Comparison of ENCODE assay signal across 19 cellular contexts in the genomic region with DNA sequence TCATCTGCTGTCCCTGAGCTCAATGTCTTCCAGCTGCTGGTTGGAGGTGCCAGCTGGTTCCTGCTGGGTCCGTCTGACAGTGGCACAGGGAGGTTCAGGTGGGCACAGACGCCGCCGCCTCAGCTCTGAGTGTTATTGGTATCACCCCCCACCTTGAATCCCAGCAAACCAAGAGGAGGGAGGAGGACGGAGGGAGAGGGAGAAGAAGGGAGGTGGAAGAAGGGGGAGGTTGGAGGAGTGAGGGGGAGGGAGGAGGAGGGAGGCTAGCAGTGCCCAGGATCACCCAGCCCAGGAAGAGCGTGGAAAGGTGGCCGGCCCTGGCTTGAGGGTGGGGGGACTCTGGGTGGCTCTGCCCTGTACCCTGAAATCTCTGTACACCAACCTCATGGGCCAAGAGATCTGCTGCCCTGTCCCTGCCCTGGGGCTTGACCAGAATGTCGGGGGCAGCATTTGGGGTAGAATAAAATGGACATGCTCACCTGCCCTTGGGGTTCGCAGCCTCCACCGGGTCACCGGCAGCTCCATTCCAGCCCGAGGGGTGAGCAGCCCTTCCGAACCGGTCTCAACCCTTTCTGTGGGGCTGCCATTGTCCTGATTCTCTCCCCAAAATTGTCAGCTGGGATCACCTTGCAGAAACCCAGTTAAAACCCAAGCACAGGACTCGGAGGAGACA.
"Had no signal": no experiment of that assay in that cellular context is flagged by ENCODE, and none has a peak within 500 bp of the region (broad histone marks: within the 10 kb centered on the region; RNA-seq: fewer than 3 reads in every experiment).

No MANE protein-coding gene starts in this region.

- H3K36me3 Mint-ChIP-seq: stimulated activated effector memory CD8-positive, alpha-beta T cell treated with anti-CD3 and anti-CD28 coated beads, Interleukin-12 subunit alpha, Interleukin-12 subunit beta, amount 100 ng/mL, for 72 hours had no signal

- ATAC-seq: left lobe of liver; sciatic nerve; stimulated activated effector memory CD8-positive, alpha-beta T cell treated with anti-CD3 and anti-CD28 coated beads, Interleukin-12 subunit alpha, Interleukin-12 subunit beta, amount 100 ng/mL, for 72 hours; upper lobe of right lung had no signal

- H3K27me3 Mint-ChIP-seq: activated naive CD4-positive, alpha-beta T cell treated with anti-CD3 and anti-CD28 coated beads, Interleukin-2, amount 50 U/mL, for 24 hours had no signal

- H3K9me3 Mint-ChIP-seq: activated naive CD4-positive, alpha-beta T cell treated with anti-CD3 and anti-CD28 coated beads, Interleukin-2, amount 50 U/mL, for 24 hours; stimulated activated effector memory CD8-positive, alpha-beta T cell treated with anti-CD3 and anti-CD28 coated beads, Interleukin-12 subunit alpha, Interleukin-12 subunit beta, amount 100 ng/mL, for 72 hours had no signal

- H3K4me1 ChIP-seq: prostate gland, testis had no signal

- H3K9me3 ChIP-seq: prostate gland, testis had no signal

- H3K4me3 ChIP-seq: dorsolateral prefrontal cortex, prostate gland, stomach, testis, upper lobe of right lung had no signal

- H3K27me3 ChIP-seq: testis had no signal

- H3K27ac Mint-ChIP-seq: stimulated activated effector memory CD8-positive, alpha-beta T cell treated with anti-CD3 and anti-CD28 coated beads, Interleukin-12 subunit alpha, Interleukin-12 subunit beta, amount 100 ng/mL, for 72 hours had no signal

- H3K4me3 Mint-ChIP-seq: activated naive CD4-positive, alpha-beta T cell treated with anti-CD3 and anti-CD28 coated beads, Interleukin-2, amount 50 U/mL, for 24 hours; stimulated activated effector memory CD8-positive, alpha-beta T cell treated with anti-CD3 and anti-CD28 coated beads, Interleukin-12 subunit alpha, Interleukin-12 subunit beta, amount 100 ng/mL, for 72 hours had no signal

- H3K27ac ChIP-seq: dorsolateral prefrontal cortex, prostate gland, stomach, testis, upper lobe of right lung, VCaP had no signal

- DNase-seq: activated CD4-positive, CD25-positive, alpha-beta regulatory T cell treated with anti-CD3 and anti-CD28 coated beads, Interleukin-2, amount 50 U/mL, for 72 hours; activated CD8-positive, alpha-beta memory T cell treated with anti-CD3 and anti-CD28 coated beads for 24 hours; activated CD8-positive, alpha-beta memory T cell treated with anti-CD3 and anti-CD28 coated beads, Interleukin-2, amount 50 U/mL, for 48 hours; activated gamma-delta T cell; activated T-cell treated with anti-CD3 and anti-CD28 coated beads, Interleukin-2, amount 50 U/mL, for 48 hours; foreskin fibroblast; hippocampal formation; stimulated activated CD4-positive, alpha-beta T cell treated with anti-CD3 and anti-CD28 coated beads, Interleukin-4, amount 100 ng/mL, for 24 hours; stomach; T-helper 2 cell; testis; upper lobe of right lung had no signal

- H3K36me3 ChIP-seq: prostate gland, stomach, upper lobe of right lung had no signal
